Comparison of ENCODE assay signal across 10 cellular contexts in genomic region chr11:64315667-64316526, GRCh38. TPM values are rescaled to one million over a fixed set of nuclear protein-coding genes. Genes with fewer than 3 reads are reported as not detected.
A peak's percentile ranks its signal among the peaks of the same experiment; 100 is the strongest.
DNase-seq lines count a peak whose midpoint lies in the region; ATAC-seq and TF ChIP-seq lines count a peak whose summit lies in the region.
"Not testable (repeated sequence)": the region's sequence is repeated elsewhere in the genome, so short reads cannot be mapped to it uniquely, and the experiment has no call there.
"Had no signal": no experiment of that assay in that cellular context is flagged by ENCODE, and none has a peak within 500 bp of the region (broad histone marks: within the 10 kb centered on the region; RNA-seq: fewer than 3 reads in every experiment).

No MANE protein-coding gene starts in this region.

- H3K9me2 ChIP-seq in OCI-LY1 (ENCODE audit: low read depth, low read length) = not testable (repeated sequence)

- not testable (repeated sequence) for H2BK15ac ChIP-seq in H9 (ENCODE audit: low read depth, low read length); mesenchymal stem cell (ENCODE audit: low read depth, poor library complexity, severe bottlenecking)

- peaks cover 14 to 17% of the 10 kb centered on the region in 2 experiments for H3K4me1 Mint-ChIP-seq in H9
- peaks cover 33% of the 10 kb centered on the region for H3K4me1 Mint-ChIP-seq in activated CD4-positive, alpha-beta T cell treated with anti-CD3 and anti-CD28 coated beads for 36 hours

- WGBS in H9 (ENCODE audit: extremely low coverage, insufficient read length, low lambda C conversion rate) = no CpG with 5 or more reads among the region's 25 CpGs
- 64 to 75% methylated on average over 21 to 25 of the region's 25 CpGs for WGBS in esophagus, 2 donors
- WGBS in mesenchymal stem cell = 91% methylated on average over 20 of the region's 25 CpGs
- WGBS in sigmoid colon, 2 donors = 66 to 82% methylated on average over 25 of the region's 25 CpGs

- H3K4me1 ChIP-seq in H9 (ENCODE audit: insufficient read depth, low read length) = not testable (repeated sequence)
- peaks cover 18% of the 10 kb centered on the region for H3K4me1 ChIP-seq in OCI-LY1 (ENCODE audit: insufficient read depth, low read length, severe bottlenecking)
- H3K4me1 ChIP-seq in adipocyte (ENCODE audit: control insufficient read depth, insufficient read depth, low read length) = peaks cover 41% of the 10 kb centered on the region
- peaks cover 0 to 23% of the 10 kb centered on the region in 2 donors for H3K4me1 ChIP-seq in esophagus (ENCODE audit: control insufficient read depth in 2 of 2, insufficient read depth in 2 of 2, low read length in 1 of 2)
- peaks cover 18% of the 10 kb centered on the region for H3K4me1 ChIP-seq in mesenchymal stem cell (ENCODE audit: control insufficient read depth, insufficient read depth, low read depth, low read length)
- peaks cover 0 to 24% (median 22%) of the 10 kb centered on the region in 4 donors for H3K4me1 ChIP-seq in sigmoid colon

- not testable (repeated sequence) for TF ChIP-seq EP300 in sigmoid colon (IDR thresholded peaks at IDR 0.05)

- not testable (repeated sequence) for H3K9me3 ChIP-seq in H9 (ENCODE audit: control insufficient read depth, low read depth, low read length); OCI-LY1 (ENCODE audit: low read length); adipocyte (ENCODE audit: control insufficient read depth, low read length); esophagus (ENCODE audit: control insufficient read depth in 2 of 2, insufficient read depth in 1 of 2, low read depth in 1 of 2, low read length in 1 of 2); mesenchymal stem cell (ENCODE audit: control insufficient read depth, low read length); sigmoid colon

- peak overlapping the region in 2 of 3 experiments; percentile 75 to 100; a peak in 3 of 7 replicates for H3K27ac Mint-ChIP-seq in H9
- peak overlapping the region; percentile 99 for H3K27ac Mint-ChIP-seq in activated CD4-positive, alpha-beta T cell treated with anti-CD3 and anti-CD28 coated beads for 36 hours

- H3K36me3 ChIP-seq in OCI-LY1 (ENCODE audit: insufficient read depth, low read length) = peaks cover 41% of the 10 kb centered on the region; the same call in 1 of the 2 replicates
- peaks cover 24% of the 10 kb centered on the region for H3K36me3 ChIP-seq in adipocyte (ENCODE audit: control insufficient read depth, insufficient read depth, low read length, severe bottlenecking)
- peaks cover 0 to 25% of the 10 kb centered on the region in 2 donors for H3K36me3 ChIP-seq in esophagus (ENCODE audit: control insufficient read depth in 2 of 2, insufficient read depth in 2 of 2, low read length in 1 of 2)
- peaks cover 27 to 43% of the 10 kb centered on the region in 2 experiments for H3K36me3 ChIP-seq in mesenchymal stem cell (ENCODE audit: control insufficient read depth in 1 of 2, insufficient read depth in 2 of 2, low read depth in 1 of 2, low read length in 2 of 2)
- peaks cover 10 to 31% (median 17%) of the 10 kb centered on the region in 4 donors for H3K36me3 ChIP-seq in sigmoid colon

- peak overlapping the region; percentile 90 to 93 for H3K4me3 Mint-ChIP-seq in H9
- H3K4me3 Mint-ChIP-seq in activated CD4-positive, alpha-beta T cell treated with anti-CD3 and anti-CD28 coated beads for 36 hours = peak overlapping the region; percentile 97

- H2BK120ac ChIP-seq in H9 (ENCODE audit: low read depth, low read length, poor library complexity, severe bottlenecking); mesenchymal stem cell (ENCODE audit: low read depth, low read length): not testable (repeated sequence)

- not testable (repeated sequence) for ATAC-seq in activated CD4-positive, alpha-beta T cell treated with anti-CD3 and anti-CD28 coated beads for 36 hours

- H3K14ac ChIP-seq in H9 (ENCODE audit: insufficient read depth, low read length); mesenchymal stem cell (ENCODE audit: low read length in 2 of 2): not testable (repeated sequence)

- TF ChIP-seq POLR2A in sigmoid colon (IDR thresholded peaks at IDR 0.05) = not testable (repeated sequence)

- not testable (repeated sequence) for H4K5ac ChIP-seq in H9 (ENCODE audit: insufficient read length, low read depth, low read length)

- POLR2A ChIA-PET in AG04449 (lab: Yijun Ruan, JAX) = not testable (repeated sequence)
- POLR2A ChIA-PET in activated CD4-positive, alpha-beta T cell treated with anti-CD3 and anti-CD28 coated beads for 36 hours (lab: Charles Lee) = interaction anchor here (0.5 to 0.8 kb wide), 3 partner anchors 364 to 1602 kb away, joined by 3 to 4 read pairs (median 3); no protein-coding TSS in a partner anchor

- H3K4me3 ChIP-seq in AG04449 (ENCODE audit: low read depth, low read length) (peak overlapping the region; percentile 96), OCI-LY1 (ENCODE audit: low read depth, low read length, poor library complexity, severe bottlenecking) (peak overlapping the region; percentile 89), adipocyte (ENCODE audit: low read length) (peak overlapping the region; percentile 91), mesenchymal stem cell (ENCODE audit: insufficient read depth in 1 of 2, low read depth in 1 of 2, low read length in 2 of 2) (peak overlapping the region in 1 of 2 experiments; percentile 89)
- H3K4me3 ChIP-seq in esophagus (ENCODE audit: low read depth in 1 of 2, low read length in 2 of 2); sigmoid colon: not testable (repeated sequence)

- H4K8ac ChIP-seq in H9 (replicated peaks; ENCODE audit: insufficient read length, low read depth, low read length); mesenchymal stem cell (ENCODE audit: low read length): not testable (repeated sequence)

- H3K18ac ChIP-seq in H9 (ENCODE audit: insufficient read length, low read depth, low read length); mesenchymal stem cell (ENCODE audit: low read depth in 1 of 2, low read length in 2 of 2): not testable (repeated sequence)

- H3K23ac ChIP-seq in H9 (ENCODE audit: insufficient read length, low read depth, low read length); mesenchymal stem cell (ENCODE audit: low read length in 2 of 2): not testable (repeated sequence)

- H3K9me3 Mint-ChIP-seq in H9; activated CD4-positive, alpha-beta T cell treated with anti-CD3 and anti-CD28 coated beads for 36 hours (ENCODE audit: low read depth): not testable (repeated sequence)

- H3K27me3 Mint-ChIP-seq in H9 (ENCODE audit: low read depth); activated CD4-positive, alpha-beta T cell treated with anti-CD3 and anti-CD28 coated beads for 36 hours: not testable (repeated sequence)

- DNase-seq in AG04449 (ENCODE audit: low read depth, low spot score); H9; activated CD4-positive, alpha-beta T cell treated with anti-CD3 and anti-CD28 coated beads for 36 hours; adipocyte (ENCODE audit: low read depth); mesenchymal stem cell; sigmoid colon: not testable (repeated sequence)

- H2BK5ac ChIP-seq in H9 (ENCODE audit: insufficient read length, low read length); mesenchymal stem cell (ENCODE audit: low read depth, low read length, poor library complexity, severe bottlenecking): not testable (repeated sequence)

- not testable (repeated sequence) for H3K27me3 ChIP-seq in H9 (ENCODE audit: insufficient read depth, low read length); OCI-LY1 (ENCODE audit: insufficient read depth, low read length); adipocyte (replicated peaks; ENCODE audit: control insufficient read depth, insufficient read depth, low read length); esophagus (ENCODE audit: control insufficient read depth in 1 of 2, insufficient read depth in 2 of 2, low read length in 2 of 2); mesenchymal stem cell (ENCODE audit: control insufficient read depth in 1 of 2, insufficient read depth in 1 of 2, low read length in 2 of 2); sigmoid colon

- H3K36me3 Mint-ChIP-seq in H9 (ENCODE audit: insufficient read depth in 1 of 3, low read depth in 3 of 3) = peaks cover 18 to 43% (median 29%) of the 10 kb centered on the region in 3 experiments; a peak in 6 of 7 replicates
- H3K36me3 Mint-ChIP-seq in activated CD4-positive, alpha-beta T cell treated with anti-CD3 and anti-CD28 coated beads for 36 hours (ENCODE audit: low read depth) = peaks cover 28% of the 10 kb centered on the region

- not testable (repeated sequence) for H2AK5ac ChIP-seq in H9 (ENCODE audit: insufficient read length, low read length); mesenchymal stem cell (ENCODE audit: low read length, severe bottlenecking)

- not testable (repeated sequence) for H3K79me1 ChIP-seq in H9 (ENCODE audit: insufficient read depth, low read depth, low read length, poor library complexity, severe bottlenecking)
- H3K79me1 ChIP-seq in mesenchymal stem cell (replicated peaks; ENCODE audit: low read length, poor library complexity, severe bottlenecking) = peaks cover 35% of the 10 kb centered on the region

- not testable (repeated sequence) for H2BK12ac ChIP-seq in H9 (ENCODE audit: insufficient read length, low read depth, low read length); mesenchymal stem cell (ENCODE audit: low read length in 2 of 2)

- intact Hi-C loops in activated CD4-positive, alpha-beta T cell treated with anti-CD3 and anti-CD28 coated beads for 36 hours (cut with DNase I, micrococcal nuclease) = loop anchor here (2.0 to 5.0 kb wide), 4 partner anchors 41 to 1589 kb away; partner anchors contain the start of genes HNRNPUL2 (in 1 of the 2), OTUB1 (in 1 of the 2), RPS6KA4 (in 1 of the 2) and SAC3D1 (in 1 of the 2)
- intact Hi-C loops in sigmoid colon (cut with DNase I) = not testable (repeated sequence)

- TF ChIP-seq CTCF in AG04449 (IDR thresholded peaks at IDR 0.05; ENCODE audit: insufficient read depth, low read length, missing control alignments); H9 (conservative IDR thresholded peaks at IDR 0.05); OCI-LY1 (IDR thresholded peaks at IDR 0.05; ENCODE audit: low read length); sigmoid colon (IDR thresholded peaks at IDR 0.05): not testable (repeated sequence)

- H3K9ac ChIP-seq in H9 (ENCODE audit: extremely low read depth, insufficient read length, low read length) = not testable (repeated sequence)
- H3K9ac ChIP-seq in OCI-LY1 (ENCODE audit: low read length) (peak overlapping the region; percentile 91), adipocyte (ENCODE audit: low read length) (peak overlapping the region; percentile 93), mesenchymal stem cell (ENCODE audit: low read length) (peak overlapping the region; percentile 98)

- H3K79me2 ChIP-seq in H9 (ENCODE audit: insufficient read depth, low read length); OCI-LY1 (ENCODE audit: insufficient read depth, low read length): not testable (repeated sequence)

- not testable (repeated sequence) for H4K20me1 ChIP-seq in H9 (ENCODE audit: control insufficient read depth, insufficient read depth, insufficient read length); OCI-LY1 (ENCODE audit: insufficient read depth, low read length)

- not testable (repeated sequence) for H3K56ac ChIP-seq in H9 (ENCODE audit: insufficient read length, low read depth, low read length)

- H2BK20ac ChIP-seq in H9 (ENCODE audit: low read depth, low read length, poor library complexity, severe bottlenecking) = not testable (repeated sequence)

- H3K23me2 ChIP-seq in H9 (ENCODE audit: insufficient read length, low read depth, low read length, poor library complexity, severe bottlenecking) = not testable (repeated sequence)

- H4K91ac ChIP-seq in H9 (ENCODE audit: insufficient read length, low read depth, low read length); mesenchymal stem cell (ENCODE audit: low read length): not testable (repeated sequence)

- H3K4me2 ChIP-seq in H9 (ENCODE audit: insufficient read depth, insufficient read length, low read length) = peak overlapping the region; percentile 51
- peak overlapping the region; percentile 73 for H3K4me2 ChIP-seq in OCI-LY1 (ENCODE audit: low read length)
- peak overlapping the region; percentile 51 for H3K4me2 ChIP-seq in mesenchymal stem cell (ENCODE audit: low read length, poor library complexity, severe bottlenecking)

- CTCF ChIA-PET in AG04449 (lab: Yijun Ruan, JAX) = interaction anchor here (2.0 to 10.4 kb wide), 4 partner anchors 12 to 38 kb away, joined by 14 to 111 read pairs (median 34); partner anchors contain the start of genes CATSPERZ and ESRRA
- CTCF ChIA-PET in activated CD4-positive, alpha-beta T cell treated with anti-CD3 and anti-CD28 coated beads for 36 hours (lab: Charles Lee) = interaction anchor here (0.6 to 3.3 kb wide), 5 partner anchors 12 to 90 kb away, joined by 3 to 36 read pairs (median 4); partner anchors contain the start of genes ESRRA and NUDT22

- H3F3A ChIP-seq in OCI-LY1 (ENCODE audit: insufficient read depth, low read length) = not testable (repeated sequence)

- H3K4ac ChIP-seq in H9 (ENCODE audit: low read depth, low read length); mesenchymal stem cell (ENCODE audit: low read depth in 1 of 2, low read length in 2 of 2): not testable (repeated sequence)

- not testable (repeated sequence) for H3T11ph ChIP-seq in H9 (ENCODE audit: low read length)

- not testable (repeated sequence) for H3K27ac ChIP-seq in H9 (ENCODE audit: insufficient read length, low read depth, low read length); mesenchymal stem cell (ENCODE audit: low read length, poor library complexity, severe bottlenecking)
- H3K27ac ChIP-seq in OCI-LY1 (ENCODE audit: low read depth, low read length, poor library complexity, severe bottlenecking) = peak overlapping the region; percentile 94
- peak overlapping the region; percentile 9 to 40 for H3K27ac ChIP-seq in esophagus (ENCODE audit: low read depth in 2 of 2, low read length in 1 of 2)
- peak overlapping the region; percentile 98 to 99 (median 98) for H3K27ac ChIP-seq in sigmoid colon

- H2AFZ ChIP-seq in H9 (ENCODE audit: low read length); OCI-LY1 (ENCODE audit: low read length); mesenchymal stem cell (ENCODE audit: low read depth, low read length): not testable (repeated sequence)

RNA-seq across cellular contexts. Expression of gene TRMT112, which starts 1.5 kb away (rescaled TPM):
- total RNA-seq in H9 (2021) (315 and 341 TPM in 2 replicates), sigmoid colon (100 to 1,000 TPM; 182 to 353 (median 269) TPM)
- 100 to 1,000 TPM; 185 to 243 TPM for total RNA-seq in activated CD4-positive, alpha-beta T cell treated with anti-CD3 and anti-CD28 coated beads for 36 hours
- polyA plus RNA-seq in esophagus (100 to 1,000 TPM; 201 to 211 TPM), sigmoid colon (100 to 1,000 TPM; 148 to 232 (median 168) TPM)
- polyA plus RNA-seq in mesenchymal stem cell (2013, experiment 1 of 2) = 364 TPM
- 351 TPM for polyA plus RNA-seq in mesenchymal stem cell (2013, experiment 2 of 2)

RNA-seq across cellular contexts. Expression of gene PRDX5, which starts 2.0 kb away (rescaled TPM):
- total RNA-seq in H9 (2021) (225 and 228 TPM in 2 replicates), sigmoid colon (100 to 1,000 TPM; 169 to 269 (median 215) TPM)
- 100 to 1,000 TPM; 110 to 142 TPM for total RNA-seq in activated CD4-positive, alpha-beta T cell treated with anti-CD3 and anti-CD28 coated beads for 36 hours
- polyA plus RNA-seq in esophagus (100 to 1,000 TPM; 442 to 808 TPM), sigmoid colon (1,000 to 10,000 TPM in 1 of 3 donors, 100 to 1,000 TPM in 2; 596 to 1,045 (median 779) TPM)
- polyA plus RNA-seq in mesenchymal stem cell (2013, experiment 1 of 2) = 235 TPM
- polyA plus RNA-seq in mesenchymal stem cell (2013, experiment 2 of 2) = 233 TPM

RNA-seq across cellular contexts. Expression of gene ESRRA, which starts 10.6 kb away (rescaled TPM):
- total RNA-seq in H9 (2021) (42.3 and 44.0 TPM in 2 replicates), sigmoid colon (10 to 100 TPM; 39.9 to 48.7 (median 45.3) TPM)
- 10 to 100 TPM; 19.0 to 29.6 TPM for total RNA-seq in activated CD4-positive, alpha-beta T cell treated with anti-CD3 and anti-CD28 coated beads for 36 hours
- polyA plus RNA-seq in esophagus (10 to 100 TPM; 63.7 to 85.4 TPM), sigmoid colon (100 to 1,000 TPM; 151 to 244 (median 219) TPM)
- polyA plus RNA-seq in mesenchymal stem cell (2013, experiment 1 of 2) = 10.7 TPM
- polyA plus RNA-seq in mesenchymal stem cell (2013, experiment 2 of 2) = 10.7 TPM

RNA-seq across cellular contexts. Expression of gene CATSPERZ, which starts 15.7 kb away (rescaled TPM):
- total RNA-seq in H9 (2021) (0.92 and 1.3 TPM in 2 replicates), sigmoid colon (not detected)
- total RNA-seq in activated CD4-positive, alpha-beta T cell treated with anti-CD3 and anti-CD28 coated beads for 36 hours = under 1 TPM in 1 of 2 experiments, not detected in 1; 0.39 TPM
- polyA plus RNA-seq in esophagus (under 1 TPM; 0.37 to 0.39 TPM), sigmoid colon (1 to 10 TPM in 2 of 3 donors, not detected in 1; 1.1 to 1.4 TPM)
- polyA plus RNA-seq in mesenchymal stem cell (2013, experiment 1 of 2) = 0.18 TPM
- polyA plus RNA-seq in mesenchymal stem cell (2013, experiment 2 of 2) = 0.12 TPM
- total RNA-seq: sciatic nerve had no signal
- polyA plus RNA-seq: AG04450 had no signal

RNA-seq across cellular contexts. Expression of gene CCDC88B, which starts 24.1 kb away (rescaled TPM):
- 11.2 and 12.2 TPM in 2 replicates for total RNA-seq in H9 (2021)
- total RNA-seq in activated CD4-positive, alpha-beta T cell treated with anti-CD3 and anti-CD28 coated beads for 36 hours = 10 to 100 TPM; 58.4 to 71.3 TPM
- 10 to 100 TPM; 11.2 to 33.3 TPM for polyA plus RNA-seq in esophagus
- polyA plus RNA-seq in mesenchymal stem cell (2013, experiment 1 of 2) = 2.0 TPM
- 1.8 TPM for polyA plus RNA-seq in mesenchymal stem cell (2013, experiment 2 of 2)
- total RNA-seq in sigmoid colon = 1 to 10 TPM; 2.6 to 8.6 (median 3.9) TPM
- polyA plus RNA-seq in sigmoid colon = 100 to 1,000 TPM in 1 of 3 donors, 10 to 100 TPM in 2; 15.6 to 157 (median 23.6) TPM
